In genomic region chr10:115814542-115814941, GRCh38 we compare ENCODE assay signal across 2 cellular contexts.
A peak's percentile ranks its signal among the peaks of the same experiment; 100 is the strongest.
TF ChIP-seq lines count a peak whose summit lies in the region.

No MANE protein-coding gene starts in this region.

TF ChIP-seq in liver, 16 proteins besides CTCF, POLR2A, EP300 and RAD21 (continued from another document):
- TF ChIP-seq REST (IDR thresholded peaks at IDR 0.05) (peak; percentile 71), HNF4A (conservative IDR thresholded peaks at IDR 0.05) (peak; percentile 23 to 54), ZBTB33 (IDR thresholded peaks at IDR 0.05) (no peak), ATF3 (IDR thresholded peaks at IDR 0.05) (no peak), GABPA (IDR thresholded peaks at IDR 0.05 in 1 of 2, conservative IDR thresholded peaks at IDR 0.05 in 1 of 2) (no peak), YY1 (IDR thresholded peaks at IDR 0.05) (peak; percentile 45), FOXA1 (IDR thresholded peaks at IDR 0.05) (no peak), NR2F2 (IDR thresholded peaks at IDR 0.05) (no peak), RXRA (IDR thresholded peaks at IDR 0.05) (peak in 1 of 2 donors; percentile 69), JUND (IDR thresholded peaks at IDR 0.05) (no peak)

TF ChIP-seq in HepG2, 621 proteins besides CTCF, POLR2A, EP300 and RAD21 (continued from another document):
- TF ChIP-seq ZNF367 (CRISPR knock-in tag; IDR thresholded peaks at IDR 0.05; ENCODE audit: borderline replicate concordance): no peak
- TF ChIP-seq KLF12 (CRISPR knock-in tag; IDR thresholded peaks at IDR 0.05; ENCODE audit: borderline replicate concordance): no peak
- TF ChIP-seq ZBED4 (CRISPR knock-in tag; IDR thresholded peaks at IDR 0.05; ENCODE audit: borderline replicate concordance): no peak
- TF ChIP-seq ZGPAT (CRISPR knock-in tag; IDR thresholded peaks at IDR 0.05): no peak
